13 cellular contexts compared by ENCODE assay signal in genomic region chr4:119210760-119211159, GRCh38. TPM values are rescaled to one million over a fixed set of nuclear protein-coding genes. Genes with fewer than 3 reads are reported as not detected.
A peak's percentile ranks its signal among the peaks of the same experiment; 100 is the strongest.
DNase-seq lines count a peak whose midpoint lies in the region; ATAC-seq, FAIRE-seq and TF ChIP-seq lines count a peak whose summit lies in the region.
"Had no signal": no experiment of that assay in that cellular context is flagged by ENCODE, and none has a peak within 500 bp of the region (broad histone marks: within the 10 kb centered on the region; RNA-seq: fewer than 3 reads in every experiment).

No MANE protein-coding gene starts in this region.

- FAIRE-seq in keratinocyte (lab: Jason Lieb, UNC) = peak; percentile 39
- FAIRE-seq: islet of Langerhans had no signal

- H3K36me3 ChIP-seq in HUES64 (ENCODE audit: insufficient read depth, low read length) (no peaks in the 10 kb centered on the region; the same call in 1 of the 2 replicates), adipocyte (ENCODE audit: control insufficient read depth, insufficient read depth, low read length, severe bottlenecking) (peaks cover 5% of the 10 kb centered on the region), keratinocyte (ENCODE audit: control insufficient read depth in 2 of 2, extremely low read depth in 1 of 2, insufficient read depth in 2 of 2, low read length in 2 of 2) (no peaks in the 10 kb centered on the region)

- DNase-seq in CD1c-positive myeloid dendritic cell (ENCODE audit: extremely low spot score) (peak; percentile 55), adipocyte (ENCODE audit: low read depth) (no peak), keratinocyte (ENCODE audit: low read depth, low spot score) (no peak), putamen (ENCODE audit: low spot score) (no peak), cerebellar nuclear complex (lab: John Stamatoyannopoulos, UW) (no peak)
- DNase-seq: DMS79, NCI-H2029 treated with DMSO at 0.1 percent for 48 hours, substantia nigra, T-helper 9 cell had no signal

- H3K9ac ChIP-seq in HUES64 (ENCODE audit: low read depth, low read length) (peak overlapping the region; percentile 90; the same call in 1 of the 2 replicates), adipocyte (ENCODE audit: low read length) (peak overlapping the region; percentile 96), keratinocyte (ENCODE audit: control insufficient read depth, extremely low read depth, insufficient read depth, low read length) (no peak overlapping the region)

- 0 out of 2 replicates have a peak, but pooled peaks cover 3% of the 10 kb centered on the region for H3K27me3 ChIP-seq in HUES64 (ENCODE audit: insufficient read depth, low read length)
- no peaks in the 10 kb centered on the region for H3K27me3 ChIP-seq in adipocyte (replicated peaks; ENCODE audit: control insufficient read depth, insufficient read depth, low read length)
- no peaks in the 10 kb centered on the region for H3K27me3 ChIP-seq in keratinocyte (ENCODE audit: control insufficient read depth, extremely low read depth, insufficient read depth, low read length)

- peaks cover 35% of the 10 kb centered on the region for H3K79me2 ChIP-seq in keratinocyte (ENCODE audit: control insufficient read depth, insufficient read depth, low read length)

- H3K9me1 ChIP-seq in keratinocyte (ENCODE audit: control insufficient read depth, extremely low read depth, insufficient read depth, low read length) = no peaks in the 10 kb centered on the region

- peak overlapping the region; percentile 65 for H3K4me3 ChIP-seq in HUES64 (ENCODE audit: low read length)
- peak overlapping the region; percentile 90 for H3K4me3 ChIP-seq in adipocyte (ENCODE audit: low read length)
- peak overlapping the region in 1 of 3 experiments; percentile 93 for H3K4me3 ChIP-seq in keratinocyte (ENCODE audit: control insufficient read depth in 2 of 3, extremely low read depth in 1 of 3, insufficient read depth in 2 of 3, low read depth in 1 of 3, low read length in 3 of 3)

- H3K9me3 ChIP-seq in HUES64 (ENCODE audit: insufficient read depth, low read depth, low read length) (no peaks in the 10 kb centered on the region), adipocyte (ENCODE audit: control insufficient read depth, low read length) (no peaks in the 10 kb centered on the region), keratinocyte (ENCODE audit: control insufficient read depth, low read depth, low read length) (no peaks in the 10 kb centered on the region)

- WGBS in HUES64 = 94% methylated on average over 4 of the region's 4 CpGs

- no peak for TF ChIP-seq CTCF in keratinocyte (optimal IDR thresholded peaks at IDR 0.05 in 1 of 3, IDR thresholded peaks at IDR 0.05 in 1 of 3, conservative IDR thresholded peaks at IDR 0.05 in 1 of 3; ENCODE audit: extremely low read depth in 1 of 3, insufficient read depth in 2 of 3, low read length in 3 of 3)

- H3K4me2 ChIP-seq in keratinocyte (ENCODE audit: control insufficient read depth, extremely low read depth, insufficient read depth, low read depth, low read length) = peak overlapping the region; percentile 81

- H3K27ac ChIP-seq in HUES64 (ENCODE audit: low read depth, low read length) = no peak overlapping the region
- H3K27ac ChIP-seq in keratinocyte (ENCODE audit: control insufficient read depth, insufficient read depth, low read length) = peak overlapping the region; percentile 99

- no peak overlapping the region for H2AFZ ChIP-seq in keratinocyte (ENCODE audit: control insufficient read depth, low read length)

- no peak for ATAC-seq in HG03280 (IDR thresholded peaks at IDR 0.05; ENCODE audit: unreplicated experiment)
- ATAC-seq in HG03159 (IDR thresholded peaks at IDR 0.05; ENCODE audit: unreplicated experiment) = no peak

- H3K4me1 ChIP-seq in HUES64 (ENCODE audit: insufficient read depth, low read length) (peaks cover 36% of the 10 kb centered on the region), adipocyte (ENCODE audit: control insufficient read depth, insufficient read depth, low read length) (peaks cover 62% of the 10 kb centered on the region), keratinocyte (ENCODE audit: control insufficient read depth, extremely low read depth, insufficient read depth, low read length) (peaks cover 33% of the 10 kb centered on the region)

- dilution Hi-C loops in keratinocyte (cut with MboI; ENCODE audit: extremely low pct_ligation_motif_present, low sequenced_read_pairs) = no loop called here

- no peaks in the 10 kb centered on the region for H4K20me1 ChIP-seq in keratinocyte (ENCODE audit: control insufficient read depth, extremely low read depth, insufficient read depth, low read length)

RNA-seq across cellular contexts. Expression of gene USP53, which starts 1.8 kb away (rescaled TPM):
- polyA plus RNA-seq in HUES64 (2013, experiment 1 of 2) = 7.4 TPM
- 9.2 TPM for polyA plus RNA-seq in HUES64 (2013, experiment 2 of 2)
- 16.7 to 29.0 TPM (median 22.2 TPM) in 3 replicates for polyA plus RNA-seq in keratinocyte
- polyA plus RNA-seq in keratinocyte (2011; ENCODE audit: low read depth) = 147 TPM
- polyA plus RNA-seq in keratinocyte (2011; cell fraction: cytosol; rRNA removed) = 10.9 and 23.1 TPM in 2 replicates
- 37.1 and 48.2 TPM in 2 replicates for polyA plus RNA-seq in keratinocyte (2011; cell fraction: nucleus; rRNA removed)
- polyA plus RNA-seq in keratinocyte (2012; ENCODE audit: low replicate concordance) = 16.4 and 41.4 TPM in 2 replicates
- polyA minus RNA-seq in keratinocyte = 2.8 to 37.8 TPM (median 22.9 TPM) in 3 replicates
- polyA minus RNA-seq in keratinocyte (2011; cell fraction: cytosol; rRNA and poly(A)+ RNA removed) = 20.3 TPM
- polyA minus RNA-seq in keratinocyte (2011; cell fraction: nucleus; rRNA and poly(A)+ RNA removed) = 37.9 and 81.3 TPM in 2 replicates
